Comparison of ENCODE assay signal across 9 cellular contexts in genomic region chr2:190216829-190217228, GRCh38.
DNase-seq lines count a peak whose midpoint lies in the region; ATAC-seq, FAIRE-seq and TF ChIP-seq lines count a peak whose summit lies in the region.
"Had no signal": no experiment of that assay in that cellular context is flagged by ENCODE, and none has a peak within 500 bp of the region (broad histone marks: within the 10 kb centered on the region; RNA-seq: fewer than 3 reads in every experiment).

No MANE protein-coding gene starts in this region.

- TF ChIP-seq CTCF in endothelial cell of umbilical vein (IDR thresholded peaks at IDR 0.05; ENCODE audit: extremely low read depth in 1 of 2, insufficient read depth in 1 of 2, low read depth in 1 of 2, low read length in 2 of 2) (no peak), uterus (IDR thresholded peaks at IDR 0.05) (no peak)

- H3K9me1 ChIP-seq in endothelial cell of umbilical vein (replicated peaks; ENCODE audit: control insufficient read depth, extremely low read depth, insufficient read depth, low read length) = no peaks in the 10 kb centered on the region

- H3K27ac ChIP-seq in endothelial cell of umbilical vein (ENCODE audit: insufficient read depth, low read depth, low read length) (no peak overlapping the region), uterus (peak overlapping the region in 1 of 2 donors; percentile 59)

- DNase-seq in activated gamma-delta T cell treated with Interleukin-2 at 50 U/mL for 16 hours (peak; percentile 8), activated gamma-delta T cell (lab: John Stamatoyannopoulos, UW) (no peak), NCI-H2196 (lab: John Stamatoyannopoulos, UW; ENCODE audit: unreplicated experiment) (peak; percentile 57), endothelial cell of umbilical vein (ENCODE audit: low read depth, low spot score) (peak; percentile 11), uterus (peak; percentile 28 to 35)
- no peak for DNase-seq in activated naive CD4-positive, alpha-beta T cell treated with anti-CD3 and anti-CD28 coated beads, Interleukin-2, amount 10 ng/mL, durations not matched to agents 7 days and 5 days
- DNase-seq in stimulated activated CD4-positive, alpha-beta T cell treated with anti-CD3 and anti-CD28 coated beads, Interleukin-15, amount 100 ng/mL, for 24 hours = no peak

- H3K27ac Mint-ChIP-seq in activated naive CD4-positive, alpha-beta T cell treated with anti-CD3 and anti-CD28 coated beads, Interleukin-2, amount 10 ng/mL, durations not matched to agents 7 days and 5 days = no peak overlapping the region

- peaks cover 2% of the 10 kb centered on the region for H3K4me1 ChIP-seq in endothelial cell of umbilical vein (ENCODE audit: control insufficient read depth, extremely low read depth, insufficient read depth, low read length)
- no peaks in the 10 kb centered on the region for H3K4me1 ChIP-seq in uterus

- ATAC-seq in HG03432 (IDR thresholded peaks at IDR 0.05; ENCODE audit: unreplicated experiment) = no peak

- H3K79me2 ChIP-seq in endothelial cell of umbilical vein (ENCODE audit: control insufficient read depth, insufficient read depth, low read length) = no peaks in the 10 kb centered on the region

- H3K27me3 Mint-ChIP-seq in activated naive CD4-positive, alpha-beta T cell treated with anti-CD3 and anti-CD28 coated beads, Interleukin-2, amount 10 ng/mL, durations not matched to agents 7 days and 5 days = no peaks in the 10 kb centered on the region

- H3K9ac ChIP-seq in endothelial cell of umbilical vein (replicated peaks; ENCODE audit: extremely low read depth, insufficient read depth, low read length) = no peak overlapping the region

- TF ChIP-seq POLR2A in endothelial cell of umbilical vein (IDR thresholded peaks at IDR 0.05; ENCODE audit: low read depth, low read length) = no peak
- no peak for TF ChIP-seq POLR2A in uterus (IDR thresholded peaks at IDR 0.05)

- H2AFZ ChIP-seq in endothelial cell of umbilical vein (ENCODE audit: low read depth, low read length) = no peak overlapping the region

- CTCF ChIA-PET in endothelial cell of umbilical vein (lab: Charles Lee) = no interaction called here
- CTCF ChIA-PET in activated naive CD4-positive, alpha-beta T cell treated with anti-CD3 and anti-CD28 coated beads, Interleukin-2, amount 10 ng/mL, durations not matched to agents 7 days and 5 days (lab: Charles Lee) = no interaction called here

- dilution Hi-C loops in endothelial cell of umbilical vein (cut with MboI; ENCODE audit: extremely low pct_ligation_motif_present, low sequenced_read_pairs) = no loop called here

- H3K27me3 ChIP-seq in endothelial cell of umbilical vein (ENCODE audit: control insufficient read depth in 2 of 2, insufficient read depth in 2 of 2, low read length in 2 of 2) (no peaks in the 10 kb centered on the region), uterus (no peaks in the 10 kb centered on the region)

- H3K36me3 ChIP-seq in endothelial cell of umbilical vein (ENCODE audit: control insufficient read depth in 2 of 2, extremely low read depth in 1 of 2, insufficient read depth in 2 of 2, low read length in 2 of 2) (peaks cover 0 to 1% of the 10 kb centered on the region in 2 experiments), uterus (no peaks in the 10 kb centered on the region)

- H3K4me1 Mint-ChIP-seq in activated naive CD4-positive, alpha-beta T cell treated with anti-CD3 and anti-CD28 coated beads, Interleukin-2, amount 10 ng/mL, durations not matched to agents 7 days and 5 days = peaks cover 14% of the 10 kb centered on the region

- no peaks in the 10 kb centered on the region for H3K36me3 Mint-ChIP-seq in activated naive CD4-positive, alpha-beta T cell treated with anti-CD3 and anti-CD28 coated beads, Interleukin-2, amount 10 ng/mL, durations not matched to agents 7 days and 5 days

- BruUV-seq in endothelial cell of umbilical vein (replicated peaks; lab: Mats Ljungman, UMichigan) = no TSS peak

- no peaks in the 10 kb centered on the region for H3K9me3 ChIP-seq in endothelial cell of umbilical vein (replicated peaks; ENCODE audit: control insufficient read depth, insufficient read depth, low read length)
- H3K9me3 ChIP-seq in uterus = no peaks in the 10 kb centered on the region

- no peak overlapping the region for H3K4me3 Mint-ChIP-seq in activated naive CD4-positive, alpha-beta T cell treated with anti-CD3 and anti-CD28 coated beads, Interleukin-2, amount 10 ng/mL, durations not matched to agents 7 days and 5 days

- POLR2A ChIA-PET in endothelial cell of umbilical vein (lab: Charles Lee) = no interaction called here

- no peaks in the 10 kb centered on the region for H4K20me1 ChIP-seq in endothelial cell of umbilical vein (replicated peaks; ENCODE audit: control insufficient read depth, extremely low read depth, insufficient read depth, low read length)

- no peaks in the 10 kb centered on the region for H3K9me3 Mint-ChIP-seq in activated naive CD4-positive, alpha-beta T cell treated with anti-CD3 and anti-CD28 coated beads, Interleukin-2, amount 10 ng/mL, durations not matched to agents 7 days and 5 days

- H3K4me3 ChIP-seq in endothelial cell of umbilical vein (replicated peaks in 1 of 3; ENCODE audit: insufficient read depth in 1 of 3, low read depth in 1 of 3, low read length in 3 of 3) = no peak overlapping the region
- H3K4me3 ChIP-seq in uterus = no peak overlapping the region
- H3K4me3 ChIP-seq: lung had no signal

- no peak overlapping the region for H3K4me2 ChIP-seq in endothelial cell of umbilical vein (ENCODE audit: insufficient read depth, low read length)

- no peak for FAIRE-seq in endothelial cell of umbilical vein (lab: Jason Lieb, UNC)

- intact Hi-C loops in endothelial cell of umbilical vein (cut with micrococcal nuclease) = loop anchor here (1.0 kb wide), 1 partner anchor 33 kb away; no protein-coding TSS in a partner anchor
- intact Hi-C loops in uterus (cut with DNase I; ENCODE audit: low total_unique reads) = no loop called here

TF ChIP-seq in endothelial cell of umbilical vein, 7 proteins besides CTCF, POLR2A, EP300 and RAD21:
- TF ChIP-seq POLR2AphosphoS5 (IDR thresholded peaks at IDR 0.05; ENCODE audit: insufficient read depth, low read depth, low read length) (no peak), EZH2 (IDR thresholded peaks at IDR 0.05; ENCODE audit: borderline replicate concordance, low read depth, low read length, severe bottlenecking) (no peak), MYC (IDR thresholded peaks at IDR 0.05; ENCODE audit: low read depth, low read length) (no peak)

Comparison
In these comparisons a context has a peak if more than half of its experiments do, and no peak if none do; other contexts are left out.
1. DNase-seq: peak in activated gamma-delta T cell treated with Interleukin-2 at 50 U/mL for 16 hours (single experiment), NCI-H2196 (single experiment), endothelial cell of umbilical vein (single experiment) and uterus (2 of 2); none in activated gamma-delta T cell (single experiment), activated naive CD4-positive, alpha-beta T cell treated with anti-CD3 and anti-CD28 coated beads, Interleukin-2, amount 10 ng/mL, durations not matched to agents 7 days and 5 days (single experiment) and stimulated activated CD4-positive, alpha-beta T cell treated with anti-CD3 and anti-CD28 coated beads, Interleukin-15, amount 100 ng/mL, for 24 hours (single experiment).